In the genomic region with DNA sequence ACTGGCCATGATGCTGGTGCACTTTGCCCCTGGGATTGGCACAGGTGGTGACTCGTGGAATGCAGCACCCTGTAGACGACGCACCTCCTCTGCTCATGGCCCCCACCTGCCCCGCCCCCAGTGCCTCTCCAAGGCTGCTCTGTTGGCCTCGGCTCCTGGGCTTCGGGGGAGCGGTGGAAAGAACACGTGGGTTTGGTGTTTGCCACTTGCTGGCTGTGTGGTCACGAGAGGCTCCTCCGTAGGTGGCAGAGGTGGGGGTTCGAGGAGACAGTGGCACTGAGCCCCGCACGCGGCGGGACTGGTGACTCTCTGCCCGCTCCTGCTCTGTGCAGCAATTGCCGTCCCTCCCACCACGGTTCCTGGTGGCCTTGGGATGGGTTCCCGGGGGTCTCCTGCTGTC, we compare ENCODE assay signal across 12 cellular contexts.
"Had no signal": no experiment of that assay in that cellular context is flagged by ENCODE, and none has a peak within 500 bp of the region (broad histone marks: within the 10 kb centered on the region; RNA-seq: fewer than 3 reads in every experiment).

No MANE protein-coding gene starts in this region.

- H3K27ac Mint-ChIP-seq: activated naive CD4-positive, alpha-beta T cell treated with anti-CD3 and anti-CD28 coated beads for 36 hours; activated T-helper 1 cell treated with anti-CD3 and anti-CD28 coated beads, Interleukin-12 subunit alpha, Interleukin-12 subunit beta, Interleukin-2, Interleukin-4 antibody, amounts not matched to agents 30 ng/mL and 10 ng/mL and 1 ng/mL, durations not matched to agents 14 hours and 24 hours and 36 hours; stimulated activated naive B cell treated with anti-CD40 and anti-IgM and Interleukin-4, amounts not matched to agents 10 μg/mL and 1 μg/mL and 100 μg/mL, for 72 hours; T-cell had no signal

- H3K4me3 ChIP-seq: colonic mucosa, SK-N-MC had no signal

- H3K36me3 ChIP-seq: colonic mucosa had no signal

- H3K9me3 ChIP-seq: colonic mucosa had no signal

- ATAC-seq: esophagus mucosa; stimulated activated naive B cell treated with anti-CD40 and anti-IgM and Interleukin-4, amounts not matched to agents 10 μg/mL and 1 μg/mL and 100 μg/mL, for 72 hours; T-cell had no signal

- H3K27ac ChIP-seq: colonic mucosa, SK-N-MC had no signal

- H3K4me1 ChIP-seq: colonic mucosa had no signal

- H3K27me3 ChIP-seq: colonic mucosa had no signal

- H3K4me3 Mint-ChIP-seq: activated CD4-positive, alpha-beta T cell treated with anti-CD3 and anti-CD28 coated beads, Interleukin-2, amount 10 ng/mL, durations not matched to agents 7 days and 5 days; activated naive CD4-positive, alpha-beta T cell treated with anti-CD3 and anti-CD28 coated beads for 36 hours; activated T-helper 1 cell treated with anti-CD3 and anti-CD28 coated beads, Interleukin-12 subunit alpha, Interleukin-12 subunit beta, Interleukin-2, Interleukin-4 antibody, amounts not matched to agents 30 ng/mL and 10 ng/mL and 1 ng/mL, durations not matched to agents 14 hours and 24 hours and 36 hours; stimulated activated naive B cell treated with anti-CD40 and anti-IgM and Interleukin-4, amounts not matched to agents 10 μg/mL and 1 μg/mL and 100 μg/mL, for 72 hours; T-cell had no signal

- H3K27me3 Mint-ChIP-seq: activated CD4-positive, alpha-beta T cell treated with anti-CD3 and anti-CD28 coated beads, Interleukin-2, amount 10 ng/mL, durations not matched to agents 7 days and 5 days; stimulated activated naive B cell treated with anti-CD40 and anti-IgM and Interleukin-4, amounts not matched to agents 10 μg/mL and 1 μg/mL and 100 μg/mL, for 72 hours; T-cell had no signal

- H3K9me3 Mint-ChIP-seq: activated CD4-positive, alpha-beta T cell treated with anti-CD3 and anti-CD28 coated beads, Interleukin-2, amount 10 ng/mL, durations not matched to agents 7 days and 5 days; activated naive CD4-positive, alpha-beta T cell treated with anti-CD3 and anti-CD28 coated beads for 36 hours; activated T-helper 1 cell treated with anti-CD3 and anti-CD28 coated beads, Interleukin-12 subunit alpha, Interleukin-12 subunit beta, Interleukin-2, Interleukin-4 antibody, amounts not matched to agents 30 ng/mL and 10 ng/mL and 1 ng/mL, durations not matched to agents 14 hours and 24 hours and 36 hours; stimulated activated naive B cell treated with anti-CD40 and anti-IgM and Interleukin-4, amounts not matched to agents 10 μg/mL and 1 μg/mL and 100 μg/mL, for 72 hours; T-cell had no signal

- DNase-seq: activated CD4-positive, alpha-beta T cell treated with anti-CD3 and anti-CD28 coated beads, Interleukin-2, amount 10 ng/mL, durations not matched to agents 7 days and 5 days; activated naive CD4-positive, alpha-beta T cell treated with anti-CD3 and anti-CD28 coated beads for 36 hours; colonic mucosa; stimulated activated CD4-positive, alpha-beta T cell treated with anti-CD3 and anti-CD28 coated beads, Interleukin-2, amount 100 ng/mL, for 48 hours; stimulated activated naive B cell treated with anti-CD40 and anti-IgM and Interleukin-4, amounts not matched to agents 10 μg/mL and 1 μg/mL and 100 μg/mL, for 72 hours; substantia nigra; T-cell; T-helper 9 cell; trophoblast cell had no signal
